In genomic region chr2:197668296-197668695, GRCh38 we compare ENCODE assay signal across 18 cellular contexts.
"Had no signal": no experiment of that assay in that cellular context is flagged by ENCODE, and none has a peak within 500 bp of the region (broad histone marks: within the 10 kb centered on the region; RNA-seq: fewer than 3 reads in every experiment).

No MANE protein-coding gene starts in this region.

- H3K27ac ChIP-seq: colonic mucosa, heart left ventricle, neutrophil, psoas muscle, spleen, tibial artery had no signal

- H3K9me3 ChIP-seq: colonic mucosa, neutrophil had no signal

- H3K4me3 ChIP-seq: colonic mucosa, heart left ventricle, psoas muscle, spleen, tibial artery had no signal

- H3K27me3 ChIP-seq: colonic mucosa, heart left ventricle, neutrophil, tibial artery had no signal

- H3K36me3 ChIP-seq: colonic mucosa, heart left ventricle, neutrophil, spleen had no signal

- H3K27ac Mint-ChIP-seq: endodermal cell; naive thymus-derived CD8-positive, alpha-beta T cell; stimulated activated memory B cell treated with anti-CD40 and anti-IgM and Interleukin-4, amounts not matched to agents 10 μg/mL and 1 μg/mL and 100 μg/mL, for 72 hours; stimulated activated naive CD8-positive, alpha-beta T cell treated with anti-CD3 and anti-CD28 coated beads, Interleukin-15, Interleukin-2, amounts not matched to agents 100 ng/mL and 50 ng/mL, for 24 hours had no signal

- DNase-seq: colonic mucosa; effector CD4-positive, alpha-beta T cell; endodermal cell; heart left ventricle; hippocampal formation; kidney glomerular epithelial cell; psoas muscle; retina; spleen; stimulated activated CD4-positive, alpha-beta T cell treated with anti-CD3 and anti-CD28 coated beads, Interleukin-15, amount 100 ng/mL, for 24 hours; stimulated activated CD4-positive, alpha-beta T cell treated with anti-CD3 and anti-CD28 coated beads, Interleukin-1b, Interleukin-23, amount 100 ng/mL, for 48 hours; stimulated activated CD4-positive, alpha-beta T cell treated with anti-CD3 and anti-CD28 coated beads, Interleukin-4, amount 100 ng/mL, for 24 hours; tibial artery had no signal

- H3K4me3 Mint-ChIP-seq: endodermal cell; naive thymus-derived CD8-positive, alpha-beta T cell; stimulated activated memory B cell treated with anti-CD40 and anti-IgM and Interleukin-4, amounts not matched to agents 10 μg/mL and 1 μg/mL and 100 μg/mL, for 72 hours; stimulated activated naive CD8-positive, alpha-beta T cell treated with anti-CD3 and anti-CD28 coated beads, Interleukin-15, Interleukin-2, amounts not matched to agents 100 ng/mL and 50 ng/mL, for 24 hours had no signal

- H3K4me1 ChIP-seq: colonic mucosa, psoas muscle, spleen had no signal

- ATAC-seq: heart left ventricle; naive thymus-derived CD8-positive, alpha-beta T cell; psoas muscle; sciatic nerve; stimulated activated memory B cell treated with anti-CD40 and anti-IgM and Interleukin-4, amounts not matched to agents 10 μg/mL and 1 μg/mL and 100 μg/mL, for 72 hours had no signal

- H3K4me1 Mint-ChIP-seq: naive thymus-derived CD8-positive, alpha-beta T cell; stimulated activated memory B cell treated with anti-CD40 and anti-IgM and Interleukin-4, amounts not matched to agents 10 μg/mL and 1 μg/mL and 100 μg/mL, for 72 hours had no signal
